In the genomic region with DNA sequence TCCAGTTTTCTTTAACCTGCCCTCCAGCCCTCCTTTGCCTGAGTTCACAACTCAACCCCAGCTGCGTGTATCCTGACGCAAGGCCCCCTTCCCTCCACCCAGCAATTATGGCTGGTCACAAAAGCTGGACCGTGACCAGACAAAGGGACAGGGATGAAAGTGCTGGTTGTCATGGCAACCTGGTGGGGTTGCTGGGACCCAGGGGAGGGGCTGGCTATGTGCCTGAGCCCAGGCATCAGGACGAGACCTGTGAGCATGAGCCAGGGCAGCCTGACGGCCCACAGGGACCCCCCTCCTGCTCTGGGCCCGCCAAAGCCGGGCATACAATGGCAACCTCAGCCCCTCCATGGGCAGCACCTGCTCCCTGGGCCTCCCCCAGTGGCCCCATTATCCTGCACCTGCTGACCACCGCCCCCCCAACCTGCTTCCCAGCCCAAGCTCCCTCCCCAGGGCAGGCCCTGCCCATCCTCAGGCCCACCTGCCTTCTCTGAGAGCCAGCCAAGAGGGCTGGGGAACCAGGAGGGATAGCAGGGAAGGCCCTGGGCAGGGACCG, we compare ENCODE assay signal across 13 cellular contexts. TPM values are rescaled to one million over a fixed set of nuclear protein-coding genes. Genes with fewer than 3 reads are reported as not detected.
A peak's percentile ranks its signal among the peaks of the same experiment; 100 is the strongest.
DNase-seq lines count a peak whose midpoint lies in the region; ATAC-seq lines count a peak whose summit lies in the region.
"Had no signal": no experiment of that assay in that cellular context is flagged by ENCODE, and none has a peak within 500 bp of the region (broad histone marks: within the 10 kb centered on the region; RNA-seq: fewer than 3 reads in every experiment).

No MANE protein-coding gene starts in this region.

- DNase-seq in activated T-cell treated with anti-CD3 and anti-CD28 coated beads, Interleukin-2, amount 50 U/mL, for 24 hours: no peak
- DNase-seq in activated T-cell treated with anti-CD3 and anti-CD28 coated beads, Interleukin-2, amount 50 U/mL, for 4 hours: no peak
- DNase-seq in NCI-H748 (lab: John Stamatoyannopoulos, UW; ENCODE audit: unreplicated experiment) (peak; percentile 99), cerebellar cortex (ENCODE audit: low spot score) (peak; percentile 51), retina (peak; percentile 88), dedifferentiated amniotic fluid mesenchymal stem cell (ENCODE audit: extremely low spot score) (no peak)
- DNase-seq: ACHN, Caco-2, heart right ventricle, NCI-H2029 had no signal

- H3K27ac Mint-ChIP-seq in activated T-cell treated with anti-CD3 and anti-CD28 coated beads, Interleukin-2, amount 50 U/mL, for 24 hours: peak overlapping the region; percentile 85

- H3K9me3 Mint-ChIP-seq in activated T-cell treated with anti-CD3 and anti-CD28 coated beads, Interleukin-2, amount 50 U/mL, for 24 hours: no peaks in the 10 kb centered on the region
- H3K9me3 Mint-ChIP-seq in activated T-cell treated with anti-CD3 and anti-CD28 coated beads, Interleukin-2, amount 50 U/mL, for 4 hours: no peaks in the 10 kb centered on the region
- H3K9me3 Mint-ChIP-seq: activated naive CD4-positive, alpha-beta T cell treated with anti-CD3 and anti-CD28 coated beads for 36 hours had no signal

- no peaks in the 10 kb centered on the region for H3K27me3 Mint-ChIP-seq in activated T-cell treated with anti-CD3 and anti-CD28 coated beads, Interleukin-2, amount 50 U/mL, for 24 hours
- H3K27me3 Mint-ChIP-seq in activated T-cell treated with anti-CD3 and anti-CD28 coated beads, Interleukin-2, amount 50 U/mL, for 4 hours (ENCODE audit: low read depth): no peaks in the 10 kb centered on the region

- no peak overlapping the region for H3K4me3 Mint-ChIP-seq in activated T-cell treated with anti-CD3 and anti-CD28 coated beads, Interleukin-2, amount 50 U/mL, for 24 hours
- H3K4me3 Mint-ChIP-seq in activated T-cell treated with anti-CD3 and anti-CD28 coated beads, Interleukin-2, amount 50 U/mL, for 4 hours: no peak overlapping the region
- H3K4me3 Mint-ChIP-seq: activated naive CD4-positive, alpha-beta T cell treated with anti-CD3 and anti-CD28 coated beads for 36 hours had no signal

- H3K4me1 Mint-ChIP-seq in activated T-cell treated with anti-CD3 and anti-CD28 coated beads, Interleukin-2, amount 50 U/mL, for 24 hours (ENCODE audit: low read depth): peaks cover 46% of the 10 kb centered on the region
- peaks cover 29% of the 10 kb centered on the region for H3K4me1 Mint-ChIP-seq in activated T-cell treated with anti-CD3 and anti-CD28 coated beads, Interleukin-2, amount 50 U/mL, for 4 hours (ENCODE audit: low read depth)

- no peak for ATAC-seq in activated T-cell treated with anti-CD3 and anti-CD28 coated beads, Interleukin-2, amount 50 U/mL, for 4 hours
- ATAC-seq in GM18907 (IDR thresholded peaks at IDR 0.05; ENCODE audit: unreplicated experiment): no peak
- ATAC-seq in HG03139 (IDR thresholded peaks at IDR 0.05; ENCODE audit: unreplicated experiment): no peak
- ATAC-seq: heart right ventricle had no signal

- peaks cover 3% of the 10 kb centered on the region for H3K36me3 Mint-ChIP-seq in activated T-cell treated with anti-CD3 and anti-CD28 coated beads, Interleukin-2, amount 50 U/mL, for 24 hours (ENCODE audit: low read depth)
- H3K36me3 Mint-ChIP-seq in activated T-cell treated with anti-CD3 and anti-CD28 coated beads, Interleukin-2, amount 50 U/mL, for 4 hours (ENCODE audit: insufficient read depth): peaks cover 3% of the 10 kb centered on the region

RNA-seq across cellular contexts. Expression of a gene that starts 4.5 kb away (rescaled TPM):
- 1 to 10 TPM; 6.4 to 8.4 (median 6.6) TPM for total RNA-seq in activated T-cell treated with anti-CD3 and anti-CD28 coated beads, Interleukin-2, amount 50 U/mL, for 4 hours

RNA-seq across cellular contexts. Expression of a gene that starts 24.0 kb away (rescaled TPM):
- 10 to 100 TPM; 13.0 to 15.5 (median 13.3) TPM for total RNA-seq in activated T-cell treated with anti-CD3 and anti-CD28 coated beads, Interleukin-2, amount 50 U/mL, for 4 hours

RNA-seq across cellular contexts. Expression of a gene that starts 33.2 kb away (rescaled TPM):
- 100 to 1,000 TPM; 107 to 119 (median 115) TPM for total RNA-seq in activated T-cell treated with anti-CD3 and anti-CD28 coated beads, Interleukin-2, amount 50 U/mL, for 4 hours

Comparison
In these comparisons a context has a peak if more than half of its experiments do, and no peak if none do; other contexts are left out.
1. DNase-seq: peak in NCI-H748 (single experiment), cerebellar cortex (single experiment) and retina (single experiment); none in activated T-cell treated with anti-CD3 and anti-CD28 coated beads, Interleukin-2, amount 50 U/mL, for 24 hours (single experiment), activated T-cell treated with anti-CD3 and anti-CD28 coated beads, Interleukin-2, amount 50 U/mL, for 4 hours (single experiment) and dedifferentiated amniotic fluid mesenchymal stem cell (single experiment).